Comparison of ENCODE assay signal across 8 cellular contexts in the genomic region with DNA sequence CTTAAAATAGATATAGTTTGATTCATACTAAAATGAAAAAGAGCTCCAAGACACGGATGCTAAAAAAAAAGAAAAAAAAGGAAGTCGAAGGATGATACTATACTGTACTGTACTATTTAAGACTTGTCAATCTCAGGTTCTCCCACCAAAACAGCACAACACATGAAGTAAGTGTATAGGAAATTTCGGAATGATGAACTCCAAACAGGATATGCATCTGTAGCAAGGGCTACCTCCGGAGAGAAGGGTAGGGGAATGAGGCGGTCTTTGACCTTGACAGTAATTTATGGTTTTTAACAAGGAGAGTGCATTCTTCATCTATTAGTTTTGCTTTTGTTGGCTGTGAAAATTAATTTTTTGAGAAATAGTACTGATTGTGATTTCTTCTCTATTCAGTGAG. TPM values are rescaled to one million over a fixed set of nuclear protein-coding genes. Genes with fewer than 3 reads are reported as not detected.
A peak's percentile ranks its signal among the peaks of the same experiment; 100 is the strongest.
DNase-seq lines count a peak whose midpoint lies in the region; ATAC-seq, FAIRE-seq and TF ChIP-seq lines count a peak whose summit lies in the region.

No MANE protein-coding gene starts in this region.

- H3K4me1 Mint-ChIP-seq in activated naive CD4-positive, alpha-beta T cell treated with anti-CD3 and anti-CD28 coated beads for 36 hours (ENCODE audit: low read depth) = peaks cover 22% of the 10 kb centered on the region
- peaks cover 32% of the 10 kb centered on the region for H3K4me1 Mint-ChIP-seq in activated naive CD8-positive, alpha-beta T cell (ENCODE audit: low read depth)

- H3K9me3 ChIP-seq in HepG2 (ENCODE audit: low read length) = no peaks in the 10 kb centered on the region
- H3K9me3 ChIP-seq in transverse colon = no peaks in the 10 kb centered on the region

- no TSS peak for BruUV-seq in HepG2 (replicated peaks; lab: Mats Ljungman, UMichigan)

- peak overlapping the region; percentile 94 to 99 (median 98) for H3K4me3 ChIP-seq in HepG2 (replicated peaks in 1 of 3; ENCODE audit: insufficient read depth in 1 of 3, low read depth in 2 of 3, low read length in 3 of 3)
- H3K4me3 ChIP-seq in transverse colon = peak overlapping the region; percentile 8 to 99 (median 93)

- CTCF ChIA-PET in activated naive CD4-positive, alpha-beta T cell treated with anti-CD3 and anti-CD28 coated beads for 36 hours (lab: Charles Lee) = no interaction called here
- CTCF ChIA-PET in HepG2 (lab: Yijun Ruan, JAX; ENCODE audit: low intra/inter-chr PET ratio, low total read pairs) = no interaction called here

- no peaks in the 10 kb centered on the region for H3K9me3 Mint-ChIP-seq in activated naive CD4-positive, alpha-beta T cell treated with anti-CD3 and anti-CD28 coated beads for 36 hours
- H3K9me3 Mint-ChIP-seq in activated naive CD8-positive, alpha-beta T cell (ENCODE audit: low read depth) = no peaks in the 10 kb centered on the region

- H3K4me1 ChIP-seq in HepG2 (ENCODE audit: insufficient read depth, low read length) = peaks cover 49% of the 10 kb centered on the region
- H3K4me1 ChIP-seq in transverse colon = peaks cover 0 to 32% (median 16%) of the 10 kb centered on the region in 4 donors
- H3K4me1 ChIP-seq in foreskin keratinocyte = peaks cover 16% of the 10 kb centered on the region

- TF ChIP-seq CTCF in HepG2 (CRISPR knock-in tag; IDR thresholded peaks at IDR 0.05) (no peak), transverse colon (IDR thresholded peaks at IDR 0.05) (no peak), foreskin keratinocyte (conservative IDR thresholded peaks at IDR 0.05) (no peak), GM10266 (IDR thresholded peaks at IDR 0.05; ENCODE audit: control insufficient read depth, insufficient read depth, low read depth, missing control alignments) (no peak)

- H3K27ac ChIP-seq in HepG2 (ENCODE audit: extremely low read length, insufficient read depth, low read length) = no peak overlapping the region
- H3K27ac ChIP-seq in transverse colon = peak overlapping the region; percentile 90 to 98 (median 94)
- H3K27ac ChIP-seq in foreskin keratinocyte = no peak overlapping the region

- no peak for DNase-seq in activated naive CD4-positive, alpha-beta T cell treated with anti-CD3 and anti-CD28 coated beads for 36 hours
- DNase-seq in activated naive CD4-positive, alpha-beta T cell treated with Interleukin-2 at 50 U/mL for 16 hours = no peak
- no peak for DNase-seq in HepG2 (ENCODE audit: low spot score)
- no peak for DNase-seq in transverse colon
- no peak for DNase-seq in foreskin keratinocyte
- no peak for DNase-seq in GM10266 (ENCODE audit: extremely low spot score)
- DNase-seq in ecto neural progenitor cell (ENCODE audit: low spot score) = no peak

- peak; percentile 47 for ATAC-seq in HepG2
- no peak for ATAC-seq in foreskin keratinocyte

- no peaks in the 10 kb centered on the region; a peak in 1 of 5 replicates for H3K36me3 ChIP-seq in HepG2 (replicated peaks in 1 of 2; ENCODE audit: control insufficient read depth in 1 of 2, insufficient read depth in 2 of 2, low read length in 2 of 2)
- no peaks in the 10 kb centered on the region for H3K36me3 ChIP-seq in transverse colon

- H3K27me3 Mint-ChIP-seq in activated naive CD4-positive, alpha-beta T cell treated with anti-CD3 and anti-CD28 coated beads for 36 hours (ENCODE audit: low read depth) = peaks cover 4% of the 10 kb centered on the region
- H3K27me3 Mint-ChIP-seq in activated naive CD8-positive, alpha-beta T cell = peaks cover 4% of the 10 kb centered on the region

- intact Hi-C loops in activated naive CD4-positive, alpha-beta T cell treated with anti-CD3 and anti-CD28 coated beads for 36 hours (cut with micrococcal nuclease) = loop anchor here (1.0 to 5.0 kb wide), 5 partner anchors 11 to 850 kb away; partner anchors contain the start of genes PDGFRA, RASL11B and SCFD2
- intact Hi-C loops in HepG2 (cut with micrococcal nuclease; ENCODE audit: unreplicated experiment) = loop anchor here (5.0 kb wide), 1 partner anchor 360 kb away; no protein-coding TSS in a partner anchor
- intact Hi-C loops in transverse colon (cut with DNase I; ENCODE audit: low total_unique reads) = no loop called here

- FAIRE-seq in HepG2 (lab: Jason Lieb, UNC) = no peak

- H4K20me1 ChIP-seq in HepG2 (ENCODE audit: insufficient read depth, low read length) = no peaks in the 10 kb centered on the region; the same call in 1 of the 2 replicates

- H3K36me3 Mint-ChIP-seq in activated naive CD4-positive, alpha-beta T cell treated with anti-CD3 and anti-CD28 coated beads for 36 hours (ENCODE audit: low read depth) = peaks cover 8% of the 10 kb centered on the region
- peaks cover 8% of the 10 kb centered on the region for H3K36me3 Mint-ChIP-seq in activated naive CD8-positive, alpha-beta T cell

- peak overlapping the region; percentile 67 for H2AFZ ChIP-seq in HepG2 (ENCODE audit: low read length)

- no peak for TF ChIP-seq RAD21 in HepG2 (CRISPR knock-in tag; IDR thresholded peaks at IDR 0.05)

- in situ Hi-C loops in HepG2 (cut with HindIII; ENCODE audit: extremely low pct_ligation_motif_present, low pct_unique_long_range_greater_than_20kb) = loop anchor here (10.0 kb wide), 1 partner anchor 362 kb away; no protein-coding TSS in a partner anchor
- in situ Hi-C loops in transverse colon (cut with MboI; ENCODE audit: low pct_ligation_motif_present in 1 of 4, low pct_unique_long_range_greater_than_20kb in 1 of 4, low sequenced_read_pairs in 3 of 4) = loop anchor here in 1 of 4 donors (25.0 kb wide), 1 partner anchor 110 kb away; no protein-coding TSS in a partner anchor

- POLR2A ChIA-PET in HepG2 (lab: Yijun Ruan, JAX) = interaction anchor here (1.0 to 2.7 kb wide), 2 partner anchors 11 to 357 kb away, joined by 3 to 12 read pairs; partner anchors contain the start of gene SCFD2

- TF ChIP-seq POLR2A in HepG2 (IDR thresholded peaks at IDR 0.05; ENCODE audit: insufficient read depth in 1 of 2, low read depth in 2 of 2, low read length in 2 of 2) (no peak), transverse colon (IDR thresholded peaks at IDR 0.05) (no peak)

- peak overlapping the region; percentile 93; the same call in 1 of the 2 replicates for H3K9ac ChIP-seq in HepG2 (ENCODE audit: insufficient read depth, low read depth, low read length)

- peak overlapping the region; percentile 95 for H3K27ac Mint-ChIP-seq in activated naive CD4-positive, alpha-beta T cell treated with anti-CD3 and anti-CD28 coated beads for 36 hours
- H3K27ac Mint-ChIP-seq in activated naive CD8-positive, alpha-beta T cell = peak overlapping the region; percentile 98

- peak overlapping the region; percentile 87 for H3K4me2 ChIP-seq in HepG2 (ENCODE audit: low read depth, low read length)

- H3K4me3 Mint-ChIP-seq in activated naive CD4-positive, alpha-beta T cell treated with anti-CD3 and anti-CD28 coated beads for 36 hours = peak overlapping the region; percentile 98
- H3K4me3 Mint-ChIP-seq in activated naive CD8-positive, alpha-beta T cell = peak overlapping the region; percentile 98

- TF ChIP-seq EP300 in HepG2 (IDR thresholded peaks at IDR 0.05; ENCODE audit: low read depth in 2 of 2, low read length in 2 of 2) (no peak), HepG2 (CRISPR knock-in tag; IDR thresholded peaks at IDR 0.05; ENCODE audit: borderline replicate concordance) (no peak), transverse colon (IDR thresholded peaks at IDR 0.05; ENCODE audit: low read depth) (no peak)

- 13% methylated on average over 5 of the region's 5 CpGs for WGBS in HepG2 (ENCODE audit: low lambda C conversion rate)
- 34 to 51% methylated on average over 5 of the region's 5 CpGs for WGBS in transverse colon (ENCODE audit: low coverage in 1 of 2), 2 donors

- H3K79me2 ChIP-seq in HepG2 (ENCODE audit: insufficient read depth, low read length) = peaks cover 42% of the 10 kb centered on the region

- no peaks in the 10 kb centered on the region for H3K27me3 ChIP-seq in HepG2 (ENCODE audit: control insufficient read depth in 1 of 2, insufficient read depth in 2 of 2, low read length in 2 of 2)
- no peaks in the 10 kb centered on the region for H3K27me3 ChIP-seq in transverse colon
- H3K27me3 ChIP-seq in foreskin keratinocyte = no peaks in the 10 kb centered on the region

RNA-seq across cellular contexts. Expression of gene FIP1L1, which starts 0.5 kb away (rescaled TPM):
- 10 to 100 TPM; 49.9 to 55.4 TPM for total RNA-seq in activated naive CD4-positive, alpha-beta T cell treated with anti-CD3 and anti-CD28 coated beads for 36 hours
- total RNA-seq in HepG2 (2016; rRNA removed; fragmentation: Illumina TruSeq; extraction: Trizol) (58.8 and 69.4 TPM in 2 replicates), transverse colon (10 to 100 TPM; 20.6 to 97.5 (median 43.9) TPM), foreskin keratinocyte (65.6 and 68.8 TPM in 2 replicates)
- total RNA-seq in HepG2 (2016; cell fraction: cytosol; rRNA removed; fragmentation: Illumina TruSeq; extraction: Trizol; ENCODE audit: low read depth) = 36.7 and 43.6 TPM in 2 replicates
- 58.2 and 70.3 TPM in 2 replicates for total RNA-seq in HepG2 (2016; cell fraction: insoluble cytoplasmic fraction; rRNA removed; fragmentation: Illumina TruSeq; extraction: Trizol)
- 20.3 and 22.4 TPM in 2 replicates for total RNA-seq in HepG2 (2016; cell fraction: membrane; rRNA removed; fragmentation: Illumina TruSeq; extraction: Trizol)
- 61.1 and 66.7 TPM in 2 replicates for total RNA-seq in HepG2 (2016; cell fraction: nucleus; rRNA removed; fragmentation: Illumina TruSeq; extraction: Trizol)
- polyA plus RNA-seq in HepG2 (2011; rRNA removed) (14.8 and 14.9 TPM in 2 replicates), foreskin keratinocyte (35.2 and 43.9 TPM in 2 replicates)
- 9.1 and 10.7 TPM in 2 replicates for polyA plus RNA-seq in HepG2 (2011; cell fraction: cytosol; rRNA removed)
- polyA plus RNA-seq in HepG2 (2011; cell fraction: nucleus; rRNA removed) = 16.4 and 23.7 TPM in 2 replicates
- 18.8 and 31.6 TPM in 2 replicates for polyA plus RNA-seq in HepG2 (2012)
- polyA plus RNA-seq in HepG2 (2016; cell fraction: cytosol; fragmentation: Illumina TruSeq; extraction: Trizol; ENCODE audit: low read depth) = 3.1 and 3.7 TPM in 2 replicates
- 52.8 and 55.3 TPM in 2 replicates for polyA plus RNA-seq in HepG2 (2016; cell fraction: insoluble cytoplasmic fraction; fragmentation: Illumina TruSeq; extraction: Trizol; ENCODE audit: low read depth)
- polyA plus RNA-seq in HepG2 (2016; cell fraction: membrane; fragmentation: Illumina TruSeq; extraction: Trizol; ENCODE audit: low read depth) = 4.2 and 5.1 TPM in 2 replicates
- polyA plus RNA-seq in HepG2 (2016; cell fraction: nucleus; fragmentation: Illumina TruSeq; extraction: Trizol; ENCODE audit: insufficient read depth, low read depth) = 61.3 and 61.4 TPM in 2 replicates
- 21.3 and 30.8 TPM in 2 replicates for polyA minus RNA-seq in HepG2 (2011; rRNA and poly(A)+ RNA removed; ENCODE audit: low replicate concordance)
- 11.8 and 16.8 TPM in 2 replicates for polyA minus RNA-seq in HepG2 (2011; cell fraction: cytosol; rRNA and poly(A)+ RNA removed)
- 94.4 and 102 TPM in 2 replicates for polyA minus RNA-seq in HepG2 (2011; cell fraction: nucleus; rRNA and poly(A)+ RNA removed)

RNA-seq across cellular contexts. Expression of gene SCFD2, which starts 11.0 kb away (rescaled TPM):
- total RNA-seq in activated naive CD4-positive, alpha-beta T cell treated with anti-CD3 and anti-CD28 coated beads for 36 hours = 10 to 100 TPM; 14.3 to 15.1 TPM
- total RNA-seq in HepG2 (2016; rRNA removed; fragmentation: Illumina TruSeq; extraction: Trizol) = 15.6 and 16.7 TPM in 2 replicates
- 0.88 and 0.91 TPM in 2 replicates for total RNA-seq in HepG2 (2016; cell fraction: cytosol; rRNA removed; fragmentation: Illumina TruSeq; extraction: Trizol; ENCODE audit: low read depth)
- 14.4 and 16.6 TPM in 2 replicates for total RNA-seq in HepG2 (2016; cell fraction: insoluble cytoplasmic fraction; rRNA removed; fragmentation: Illumina TruSeq; extraction: Trizol)
- 2.4 and 2.5 TPM in 2 replicates for total RNA-seq in HepG2 (2016; cell fraction: membrane; rRNA removed; fragmentation: Illumina TruSeq; extraction: Trizol)
- total RNA-seq in HepG2 (2016; cell fraction: nucleus; rRNA removed; fragmentation: Illumina TruSeq; extraction: Trizol) = 30.4 and 31.0 TPM in 2 replicates
- polyA plus RNA-seq in HepG2 (2011; rRNA removed) = 4.6 and 5.6 TPM in 2 replicates
- polyA plus RNA-seq in HepG2 (2011; cell fraction: cytosol; rRNA removed) = 5.2 and 5.5 TPM in 2 replicates
- polyA plus RNA-seq in HepG2 (2011; cell fraction: nucleus; rRNA removed) = 7.3 and 7.6 TPM in 2 replicates
- polyA plus RNA-seq in HepG2 (2012) = 3.4 and 4.8 TPM in 2 replicates
- 0.46 and 0.83 TPM in 2 replicates for polyA plus RNA-seq in HepG2 (2016; cell fraction: cytosol; fragmentation: Illumina TruSeq; extraction: Trizol; ENCODE audit: low read depth)
- polyA plus RNA-seq in HepG2 (2016; cell fraction: insoluble cytoplasmic fraction; fragmentation: Illumina TruSeq; extraction: Trizol; ENCODE audit: low read depth) = 14.9 and 15.8 TPM in 2 replicates
- polyA plus RNA-seq in HepG2 (2016; cell fraction: membrane; fragmentation: Illumina TruSeq; extraction: Trizol; ENCODE audit: low read depth) = 1.4 and 1.5 TPM in 2 replicates
- 4.8 and 6.1 TPM in 2 replicates for polyA plus RNA-seq in HepG2 (2016; cell fraction: nucleus; fragmentation: Illumina TruSeq; extraction: Trizol; ENCODE audit: insufficient read depth, low read depth)
- 40.2 and 43.4 TPM in 2 replicates for polyA minus RNA-seq in HepG2 (2011; rRNA and poly(A)+ RNA removed; ENCODE audit: low replicate concordance)
- polyA minus RNA-seq in HepG2 (2011; cell fraction: cytosol; rRNA and poly(A)+ RNA removed) = 5.7 and 7.1 TPM in 2 replicates
- 46.4 and 47.9 TPM in 2 replicates for polyA minus RNA-seq in HepG2 (2011; cell fraction: nucleus; rRNA and poly(A)+ RNA removed)
- 10 to 100 TPM; 12.7 to 23.7 (median 18.3) TPM for total RNA-seq in transverse colon
- total RNA-seq in foreskin keratinocyte = 15.0 and 16.7 TPM in 2 replicates
- 6.3 and 8.1 TPM in 2 replicates for polyA plus RNA-seq in foreskin keratinocyte

Comparison
In these comparisons a context has a peak if more than half of its experiments do, and no peak if none do; other contexts are left out.
1. H3K27ac ChIP-seq: peak in transverse colon (4 of 4); none in HepG2 (single experiment) and foreskin keratinocyte (single experiment).